In genomic region chr19:11935829-11936228, GRCh38 we compare ENCODE assay signal across 1 cellular context. TPM values are rescaled to one million over a fixed set of nuclear protein-coding genes. Genes with fewer than 3 reads are reported as not detected.
"Had no signal": no experiment of that assay in that cellular context is flagged by ENCODE, and none has a peak within 500 bp of the region (broad histone marks: within the 10 kb centered on the region; RNA-seq: fewer than 3 reads in every experiment).

No MANE protein-coding gene starts in this region.

RNA-seq across cellular contexts. Expression of gene ZNF700, which starts 10.9 kb away (rescaled TPM):
- total RNA-seq: astrocyte had no signal

RNA-seq across cellular contexts. Expression of gene ZNF763, which starts 29.0 kb away (rescaled TPM):
- total RNA-seq: astrocyte had no signal

RNA-seq across cellular contexts. Expression of gene ZNF69, which starts 48.2 kb away (rescaled TPM):
- total RNA-seq: astrocyte had no signal
